In the genomic region with DNA sequence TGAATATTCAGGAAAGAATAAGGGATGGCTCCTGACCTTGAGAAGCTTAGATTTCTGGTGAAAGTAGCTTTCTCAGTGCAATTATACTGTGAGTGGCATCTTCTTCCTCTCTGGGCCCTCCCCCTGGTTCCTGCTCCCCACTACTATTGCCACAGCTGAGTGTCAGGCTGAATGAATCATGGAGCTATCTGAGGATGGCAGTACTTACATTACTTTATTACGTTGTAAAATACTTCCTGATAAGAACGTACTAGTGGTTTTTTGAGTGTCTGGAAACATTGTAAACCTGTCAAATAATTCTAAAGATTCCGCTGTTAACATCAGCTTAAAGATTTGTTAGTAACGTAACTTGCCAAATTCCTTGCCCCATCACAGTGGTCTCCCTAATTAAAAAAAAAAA, we compare ENCODE assay signal across 13 cellular contexts. TPM values are rescaled to one million over a fixed set of nuclear protein-coding genes. Genes with fewer than 3 reads are reported as not detected.
DNase-seq lines count a peak whose midpoint lies in the region; ATAC-seq and TF ChIP-seq lines count a peak whose summit lies in the region.
"Had no signal": no experiment of that assay in that cellular context is flagged by ENCODE, and none has a peak within 500 bp of the region (broad histone marks: within the 10 kb centered on the region; RNA-seq: fewer than 3 reads in every experiment).

No MANE protein-coding gene starts in this region.

- H3K4me1 Mint-ChIP-seq in T-cell = no peaks in the 10 kb centered on the region
- H3K4me1 Mint-ChIP-seq: activated naive CD4-positive, alpha-beta T cell treated with anti-CD3 and anti-CD28 coated beads, Interleukin-2, amount 50 U/mL, for 24 hours had no signal

- H3K4me3 Mint-ChIP-seq in T-cell = no peak overlapping the region
- H3K4me3 Mint-ChIP-seq: activated naive CD4-positive, alpha-beta T cell treated with anti-CD3 and anti-CD28 coated beads, Interleukin-2, amount 50 U/mL, for 24 hours; CD4-positive, CD25-positive, alpha-beta regulatory T cell; naive thymus-derived CD8-positive, alpha-beta T cell had no signal

- intact Hi-C loops in posterior cingulate gyrus (cut with DNase I) = no loop called here

- peaks cover 3% of the 10 kb centered on the region for H3K36me3 Mint-ChIP-seq in T-cell
- H3K36me3 Mint-ChIP-seq: activated naive CD4-positive, alpha-beta T cell treated with anti-CD3 and anti-CD28 coated beads, Interleukin-2, amount 50 U/mL, for 24 hours; CD4-positive, CD25-positive, alpha-beta regulatory T cell; naive thymus-derived CD8-positive, alpha-beta T cell had no signal

- ATAC-seq in SK-N-SH treated with all-trans-retinoic acid at 6 μM for 48 hours (peak; percentile 51), GM18907 (IDR thresholded peaks at IDR 0.05; ENCODE audit: unreplicated experiment) (no peak), T-cell (replicated peaks in 1 of 4) (no peak), HG03159 (IDR thresholded peaks at IDR 0.05; ENCODE audit: unreplicated experiment) (no peak)
- ATAC-seq: HCT116; naive thymus-derived CD8-positive, alpha-beta T cell had no signal

- H3K27me3 Mint-ChIP-seq in T-cell = no peaks in the 10 kb centered on the region
- H3K27me3 Mint-ChIP-seq: activated naive CD4-positive, alpha-beta T cell treated with anti-CD3 and anti-CD28 coated beads, Interleukin-2, amount 50 U/mL, for 24 hours; CD4-positive, CD25-positive, alpha-beta regulatory T cell; naive thymus-derived CD8-positive, alpha-beta T cell had no signal

- POLR2A ChIA-PET in T-cell (lab: Charles Lee) = interaction anchor here in 1 of 2 donors (0.7 kb wide), 1 partner anchor 8 kb away, joined by 5 read pairs; no protein-coding TSS in a partner anchor

- H3K9me3 Mint-ChIP-seq in T-cell = no peaks in the 10 kb centered on the region
- H3K9me3 Mint-ChIP-seq: activated naive CD4-positive, alpha-beta T cell treated with anti-CD3 and anti-CD28 coated beads, Interleukin-2, amount 50 U/mL, for 24 hours; CD4-positive, CD25-positive, alpha-beta regulatory T cell; naive thymus-derived CD8-positive, alpha-beta T cell had no signal

- DNase-seq in A172 (ENCODE audit: low spot score) (peak; percentile 88), HCEC 1CT (peak; percentile 75), glomerular visceral epithelial cell (ENCODE audit: extremely low spot score) (peak; percentile 75), posterior cingulate gyrus (no peak), T-cell (no peak)
- DNase-seq: CD4-positive, CD25-positive, alpha-beta regulatory T cell; naive thymus-derived CD8-positive, alpha-beta T cell; NCI-H446 had no signal

- H3K27ac Mint-ChIP-seq in T-cell = no peak overlapping the region
- H3K27ac Mint-ChIP-seq: activated naive CD4-positive, alpha-beta T cell treated with anti-CD3 and anti-CD28 coated beads, Interleukin-2, amount 50 U/mL, for 24 hours; CD4-positive, CD25-positive, alpha-beta regulatory T cell; naive thymus-derived CD8-positive, alpha-beta T cell had no signal

- CTCF ChIA-PET in T-cell (lab: Charles Lee) = no interaction called here

TF ChIP-seq in SK-N-SH treated with all-trans-retinoic acid at 6 μM for 48 hours, 23 proteins besides CTCF, POLR2A, EP300 and RAD21:
- TF ChIP-seq ISL1 (CRISPR knock-in tag; IDR thresholded peaks at IDR 0.05) (peak; percentile 88), TOX (CRISPR knock-in tag; IDR thresholded peaks at IDR 0.05; ENCODE audit: borderline replicate concordance) (no peak)
TF ChIP-seq in SK-N-SH treated with all-trans-retinoic acid at 6 μM for 48 hours: peak in this region for 1.

RNA-seq across cellular contexts. Expression of a gene that starts 36.2 kb away (rescaled TPM):
- 9.1 and 10.3 TPM in 2 replicates for total RNA-seq in A172 (2014; rRNA removed; shearing (Covaris generic))
- 1 to 10 TPM; 6.2 to 7.7 (median 6.8) TPM for total RNA-seq in T-cell

Comparison
In these comparisons a context has a peak if more than half of its experiments do, and no peak if none do; other contexts are left out.
1. DNase-seq: peak in A172 (single experiment), HCEC 1CT (single experiment) and glomerular visceral epithelial cell (single experiment); none in posterior cingulate gyrus (0 of 10) and T-cell (0 of 34).